24 cellular contexts compared by ENCODE assay signal in genomic region chr3:169256791-169257522, GRCh38.
"Had no signal": no experiment of that assay in that cellular context is flagged by ENCODE, and none has a peak within 500 bp of the region (broad histone marks: within the 10 kb centered on the region; RNA-seq: fewer than 3 reads in every experiment).

No MANE protein-coding gene starts in this region.

- H3K4me3 Mint-ChIP-seq: activated naive CD8-positive, alpha-beta T cell treated with anti-CD3 and anti-CD28 coated beads for 36 hours; activated T-cell treated with anti-CD3 and anti-CD28 coated beads, Interleukin-2, amount 50 U/mL, for 4 hours; endodermal cell; natural killer cell treated with Interleukin-12 subunit alpha and Interleukin-12 subunit beta and Interleukin-15 and Interleukin-18, amount 100 ng/mL, for 72 hours had no signal

- H3K36me3 Mint-ChIP-seq: activated naive CD8-positive, alpha-beta T cell treated with anti-CD3 and anti-CD28 coated beads for 36 hours; natural killer cell treated with Interleukin-12 subunit alpha and Interleukin-12 subunit beta and Interleukin-15 and Interleukin-18, amount 100 ng/mL, for 72 hours had no signal

- H3K9me3 ChIP-seq: esophagus squamous epithelium, left lung, spleen, testis, uterus had no signal

- H3K4me3 ChIP-seq: esophagus squamous epithelium, left lung, spleen, testis, uterus had no signal

- H3K9me3 Mint-ChIP-seq: activated T-cell treated with anti-CD3 and anti-CD28 coated beads, Interleukin-2, amount 50 U/mL, for 4 hours; activated T-helper 2 cell treated with anti-CD3 and anti-CD28 coated beads, Interferon-gamma antibody, Interleukin-2, Interleukin-4, amounts not matched to agents 10 μg/mL and 5 μg/mL and 100 μg/mL, durations not matched to agents 14 hours and 24 hours and 36 hours; endodermal cell had no signal

- ATAC-seq: activated T-cell treated with anti-CD3 and anti-CD28 coated beads, Interleukin-2, amount 50 U/mL, for 4 hours; foreskin keratinocyte; left lung; natural killer cell treated with Interleukin-12 subunit alpha and Interleukin-12 subunit beta and Interleukin-15 and Interleukin-18, amount 100 ng/mL, for 72 hours had no signal

- H3K27ac Mint-ChIP-seq: activated naive CD8-positive, alpha-beta T cell treated with anti-CD3 and anti-CD28 coated beads for 36 hours; activated T-helper 2 cell treated with anti-CD3 and anti-CD28 coated beads, Interferon-gamma antibody, Interleukin-2, Interleukin-4, amounts not matched to agents 10 μg/mL and 5 μg/mL and 100 μg/mL, durations not matched to agents 14 hours and 24 hours and 36 hours; endodermal cell; natural killer cell treated with Interleukin-12 subunit alpha and Interleukin-12 subunit beta and Interleukin-15 and Interleukin-18, amount 100 ng/mL, for 72 hours; progenitor cell of endocrine pancreas had no signal

- H3K4me1 Mint-ChIP-seq: activated naive CD8-positive, alpha-beta T cell treated with anti-CD3 and anti-CD28 coated beads for 36 hours had no signal

- DNase-seq: activated CD4-positive, alpha-beta T cell treated with anti-CD3 and anti-CD28 coated beads for 1 hour; activated CD8-positive, alpha-beta memory T cell treated with anti-CD3 and anti-CD28 coated beads for 24 hours; activated CD8-positive, alpha-beta memory T cell treated with anti-CD3 and anti-CD28 coated beads, Interleukin-2, amount 50 U/mL, for 48 hours; activated naive CD4-positive, alpha-beta T cell treated with Interleukin-2 at 50 U/mL for 16 hours; activated naive CD8-positive, alpha-beta T cell treated with anti-CD3 and anti-CD28 coated beads for 36 hours; activated T-cell treated with anti-CD3 and anti-CD28 coated beads, Interleukin-2, amount 50 U/mL, for 4 hours; cortex of kidney; endodermal cell; esophagus squamous epithelium; foreskin keratinocyte; kidney; left lung; mammary epithelial cell; midbrain; retina; spleen; stimulated activated CD4-positive, alpha-beta T cell treated with anti-CD3 and anti-CD28 coated beads, Interleukin-4, amount 100 ng/mL, for 1 hour; stimulated activated naive CD4-positive, alpha-beta T cell; testis; trophoblast cell; uterus had no signal

- H3K27me3 Mint-ChIP-seq: activated naive CD8-positive, alpha-beta T cell treated with anti-CD3 and anti-CD28 coated beads for 36 hours; natural killer cell treated with Interleukin-12 subunit alpha and Interleukin-12 subunit beta and Interleukin-15 and Interleukin-18, amount 100 ng/mL, for 72 hours; progenitor cell of endocrine pancreas had no signal

- H3K27ac ChIP-seq: esophagus squamous epithelium, foreskin keratinocyte, left lung, spleen, testis, uterus had no signal

- H3K36me3 ChIP-seq: esophagus squamous epithelium, left lung, spleen, uterus had no signal
